Comparison of ENCODE assay signal across 8 cellular contexts in genomic region chr2:70789304-70790078, GRCh38.
DNase-seq lines count a peak whose midpoint lies in the region; ATAC-seq and TF ChIP-seq lines count a peak whose summit lies in the region.

No MANE protein-coding gene starts in this region.

- no peaks in the 10 kb centered on the region for H3K9me3 Mint-ChIP-seq in central memory CD8-positive, alpha-beta T cell

- H3K36me3 Mint-ChIP-seq in central memory CD8-positive, alpha-beta T cell (ENCODE audit: insufficient read depth), result no peaks in the 10 kb centered on the region

- no peak overlapping the region for H3K4me3 ChIP-seq in GM12875 (ENCODE audit: low read depth, low read length)
- no peak overlapping the region for H3K4me3 ChIP-seq in WI38 (ENCODE audit: low read depth, low read length)

- DNase-seq in NCI-H2107 (lab: John Stamatoyannopoulos, UW) (peak; percentile 68), kidney tubule cell (ENCODE audit: low spot score) (peak; percentile 57)
- DNase-seq in central memory CD8-positive, alpha-beta T cell (ENCODE audit: low spot score in 2 of 2), result peak; percentile 28 to 39
- DNase-seq in stimulated activated CD4-positive, alpha-beta T cell treated with anti-CD3 and anti-CD28 coated beads, Interleukin-2, amount 100 ng/mL, for 48 hours, result peak; percentile 67

- H3K4me1 Mint-ChIP-seq in central memory CD8-positive, alpha-beta T cell, result peaks cover 7% of the 10 kb centered on the region

- no peak overlapping the region for H3K27ac Mint-ChIP-seq in central memory CD8-positive, alpha-beta T cell (ENCODE audit: low read depth)

- TF ChIP-seq CTCF in GM12875 (IDR thresholded peaks at IDR 0.05; ENCODE audit: borderline replicate concordance, insufficient read depth, low read depth, low read length), result peak; percentile 64; the same call in 1 of the 2 replicates
- peak; percentile 44 for TF ChIP-seq CTCF in WI38 (IDR thresholded peaks at IDR 0.05; ENCODE audit: low read depth, low read length)

- peaks cover 55% of the 10 kb centered on the region for H3K27me3 Mint-ChIP-seq in central memory CD8-positive, alpha-beta T cell

- H3K4me3 Mint-ChIP-seq in central memory CD8-positive, alpha-beta T cell, result peak overlapping the region; percentile 67

- ATAC-seq in central memory CD8-positive, alpha-beta T cell (replicated peaks; ENCODE audit: extremely low read depth, poor library complexity, severe bottlenecking), result peak; percentile 58
- ATAC-seq in GM21423 (IDR thresholded peaks at IDR 0.05; ENCODE audit: unreplicated experiment), result no peak
- no peak for ATAC-seq in GM19452 (IDR thresholded peaks at IDR 0.05; ENCODE audit: unreplicated experiment)
